In genomic region chr1:207007352-207008033, GRCh38 we compare ENCODE assay signal across 1 cellular context.
TF ChIP-seq lines count a peak whose summit lies in the region.

No MANE protein-coding gene starts in this region.

TF ChIP-seq in SK-N-SH, 30 proteins besides CTCF, POLR2A, EP300 and RAD21 (continued from another document):
- TF ChIP-seq GABPA (IDR thresholded peaks at IDR 0.05; ENCODE audit: low read depth) (0 out of 2 replicates have a peak, but pooled peaks have one; percentile 24), SIN3A (IDR thresholded peaks at IDR 0.05; ENCODE audit: borderline replicate concordance, low read depth, low read length) (peak; percentile 40; the same call in 1 of the 2 replicates), GATA2 (CRISPR knock-in tag; IDR thresholded peaks at IDR 0.05) (no peak), EZH2phosphoT487 (IDR thresholded peaks at IDR 0.05; ENCODE audit: borderline replicate concordance, low read depth) (no peak), RXRA (IDR thresholded peaks at IDR 0.05; ENCODE audit: borderline replicate concordance, low read depth) (peak; percentile 29; the same call in 1 of the 2 replicates)
